ENCODE assay signal across 1 cellular context in the genomic region with DNA sequence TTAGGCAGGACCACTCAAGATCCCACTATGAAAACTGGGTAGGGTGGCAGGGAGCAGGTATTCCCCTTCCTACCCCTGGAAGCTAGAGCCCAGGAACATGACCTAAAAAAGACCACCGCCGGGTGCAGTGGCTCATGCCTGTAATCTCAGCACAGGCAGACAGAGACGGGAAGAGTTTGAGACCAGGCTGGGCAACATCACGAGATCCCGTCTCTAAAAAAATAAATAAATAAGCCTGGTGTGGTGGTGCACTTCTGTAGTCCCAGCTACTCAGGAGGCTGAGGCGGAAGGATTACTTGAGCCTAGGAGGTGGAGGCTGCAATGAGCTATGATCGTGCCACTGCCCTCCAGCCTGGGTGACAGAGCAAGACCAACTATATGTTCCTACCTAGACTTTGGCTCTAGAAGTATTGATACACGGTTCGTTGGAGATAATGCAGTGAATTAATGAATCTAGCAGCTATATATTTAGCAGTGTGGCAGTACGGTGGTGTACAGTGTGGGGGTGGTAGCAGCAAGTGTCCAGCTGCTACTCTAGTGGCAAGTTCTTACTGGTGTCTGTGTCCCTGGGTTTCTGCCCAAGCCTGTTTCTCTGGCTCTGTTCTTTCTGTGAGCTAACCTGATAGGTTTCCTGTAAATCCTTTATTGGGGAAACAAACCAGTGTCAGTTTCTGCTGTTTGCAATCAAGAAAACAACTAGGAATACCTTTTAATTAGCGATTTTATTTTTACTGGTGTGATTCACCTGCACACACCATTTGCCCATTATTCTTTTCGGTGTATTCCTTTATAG.
TF ChIP-seq lines count a peak whose summit lies in the region.

No MANE protein-coding gene starts in this region.

TF ChIP-seq in HepG2, 621 proteins besides CTCF, POLR2A, EP300 and RAD21:
- TF ChIP-seq, protein P1, sequence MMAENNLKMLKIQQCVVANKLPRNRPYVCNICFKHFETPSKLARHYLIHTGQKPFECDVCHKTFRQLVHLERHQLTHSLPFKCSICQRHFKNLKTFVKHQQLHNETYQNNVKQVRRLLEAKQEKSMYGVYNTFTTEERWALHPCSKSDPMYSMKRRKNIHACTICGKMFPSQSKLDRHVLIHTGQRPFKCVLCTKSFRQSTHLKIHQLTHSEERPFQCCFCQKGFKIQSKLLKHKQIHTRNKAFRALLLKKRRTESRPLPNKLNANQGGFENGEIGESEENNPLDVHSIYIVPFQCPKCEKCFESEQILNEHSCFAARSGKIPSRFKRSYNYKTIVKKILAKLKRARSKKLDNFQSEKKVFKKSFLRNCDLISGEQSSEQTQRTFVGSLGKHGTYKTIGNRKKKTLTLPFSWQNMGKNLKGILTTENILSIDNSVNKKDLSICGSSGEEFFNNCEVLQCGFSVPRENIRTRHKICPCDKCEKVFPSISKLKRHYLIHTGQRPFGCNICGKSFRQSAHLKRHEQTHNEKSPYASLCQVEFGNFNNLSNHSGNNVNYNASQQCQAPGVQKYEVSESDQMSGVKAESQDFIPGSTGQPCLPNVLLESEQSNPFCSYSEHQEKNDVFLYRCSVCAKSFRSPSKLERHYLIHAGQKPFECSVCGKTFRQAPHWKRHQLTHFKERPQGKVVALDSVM (CRISPR knock-in tag; IDR thresholded peaks at IDR 0.05): peak; percentile 69
- TF ChIP-seq, protein P2, sequence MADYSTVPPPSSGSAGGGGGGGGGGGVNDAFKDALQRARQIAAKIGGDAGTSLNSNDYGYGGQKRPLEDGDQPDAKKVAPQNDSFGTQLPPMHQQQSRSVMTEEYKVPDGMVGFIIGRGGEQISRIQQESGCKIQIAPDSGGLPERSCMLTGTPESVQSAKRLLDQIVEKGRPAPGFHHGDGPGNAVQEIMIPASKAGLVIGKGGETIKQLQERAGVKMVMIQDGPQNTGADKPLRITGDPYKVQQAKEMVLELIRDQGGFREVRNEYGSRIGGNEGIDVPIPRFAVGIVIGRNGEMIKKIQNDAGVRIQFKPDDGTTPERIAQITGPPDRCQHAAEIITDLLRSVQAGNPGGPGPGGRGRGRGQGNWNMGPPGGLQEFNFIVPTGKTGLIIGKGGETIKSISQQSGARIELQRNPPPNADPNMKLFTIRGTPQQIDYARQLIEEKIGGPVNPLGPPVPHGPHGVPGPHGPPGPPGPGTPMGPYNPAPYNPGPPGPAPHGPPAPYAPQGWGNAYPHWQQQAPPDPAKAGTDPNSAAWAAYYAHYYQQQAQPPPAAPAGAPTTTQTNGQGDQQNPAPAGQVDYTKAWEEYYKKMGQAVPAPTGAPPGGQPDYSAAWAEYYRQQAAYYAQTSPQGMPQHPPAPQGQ (CRISPR knock-in tag; IDR thresholded peaks at IDR 0.05; ENCODE audit: borderline replicate concordance): no peak
- TF ChIP-seq TBX2 (CRISPR knock-in tag; IDR thresholded peaks at IDR 0.05; ENCODE audit: borderline replicate concordance) (0 out of 2 replicates have a peak, but pooled peaks have one; percentile 33), MIER2 (CRISPR knock-in tag; IDR thresholded peaks at IDR 0.05) (no peak)
